In genomic region chr20:47315339-47315662, GRCh38 we compare ENCODE assay signal across 9 cellular contexts. TPM values are rescaled to one million over a fixed set of nuclear protein-coding genes. Genes with fewer than 3 reads are reported as not detected.
DNase-seq lines count a peak whose midpoint lies in the region; ATAC-seq and TF ChIP-seq lines count a peak whose summit lies in the region.
"Had no signal": no experiment of that assay in that cellular context is flagged by ENCODE, and none has a peak within 500 bp of the region (broad histone marks: within the 10 kb centered on the region; RNA-seq: fewer than 3 reads in every experiment).

No MANE protein-coding gene starts in this region.

- H3K27ac ChIP-seq in layer of hippocampus (ENCODE audit: low read depth, low read length): peak overlapping the region; percentile 60
- H3K27ac ChIP-seq in thoracic aorta: peak overlapping the region; percentile 98 to 100

- peaks cover 45 to 70% of the 10 kb centered on the region in 2 donors for H3K4me1 ChIP-seq in thoracic aorta (ENCODE audit: control insufficient read depth in 1 of 2, low read depth in 2 of 2)

- no peak for ATAC-seq in thoracic aorta (ENCODE audit: insufficient number of reproducible peaks, low FRiP score, low read depth)
- ATAC-seq in HG02852 (IDR thresholded peaks at IDR 0.05; ENCODE audit: unreplicated experiment): no peak

- no peak overlapping the region for H3K4me3 ChIP-seq in thoracic aorta

- no peak for TF ChIP-seq CTCF in thoracic aorta (IDR thresholded peaks at IDR 0.05)

- H3K27me3 ChIP-seq in layer of hippocampus (ENCODE audit: control insufficient read depth, insufficient read depth, low read length) (no peaks in the 10 kb centered on the region), thoracic aorta (replicated peaks; ENCODE audit: insufficient read depth) (no peaks in the 10 kb centered on the region)

- DNase-seq in NCI-H2029 (lab: John Stamatoyannopoulos, UW) (peak; percentile 37), NCI-H2029 treated with DMSO at 0.1 percent for 48 hours (lab: John Stamatoyannopoulos, UW) (no peak), amniotic epithelial cell (ENCODE audit: low read depth) (peak; percentile 36), thoracic aorta (ENCODE audit: low spot score) (no peak), putamen (ENCODE audit: low spot score) (no peak), T-helper 2 cell (no peak)
- DNase-seq: RPMI8226 had no signal

- no peaks in the 10 kb centered on the region for H3K36me3 ChIP-seq in thoracic aorta

- H3K9me3 ChIP-seq in thoracic aorta: no peaks in the 10 kb centered on the region

RNA-seq across cellular contexts. Expression of gene ZMYND8, which starts 41.2 kb away (rescaled TPM):
- total RNA-seq in thoracic aorta: 10 to 100 TPM; 17.9 to 27.2 TPM

Comparison
In these comparisons a context has a peak if more than half of its experiments do, and no peak if none do; other contexts are left out.
1. DNase-seq: peak in NCI-H2029 (single experiment) and amniotic epithelial cell (single experiment); none in NCI-H2029 treated with DMSO at 0.1 percent for 48 hours (single experiment), thoracic aorta (single experiment), putamen (single experiment) and T-helper 2 cell (0 of 5).